Comparison of ENCODE assay signal across 8 cellular contexts in genomic region chr17:10729334-10730193, GRCh38. TPM values are rescaled to one million over a fixed set of nuclear protein-coding genes. Genes with fewer than 3 reads are reported as not detected.
DNase-seq lines count a peak whose midpoint lies in the region; ATAC-seq and TF ChIP-seq lines count a peak whose summit lies in the region.

TMEM220 (minus strand) TSS chr17:10730023; CDS start chr17:10729851, 172 bp downstream.

- POLR2A ChIA-PET in GM10248 (lab: Yijun Ruan, JAX) = no interaction called here
- POLR2A ChIA-PET in PC-3 (lab: Charles Lee; ENCODE audit: unreplicated experiment) = no interaction called here

- H3K4me1 ChIP-seq in PC-3 (ENCODE audit: insufficient read depth, low read length) (peaks cover 3% of the 10 kb centered on the region; the same call in 1 of the 2 replicates), osteoblast (ENCODE audit: insufficient read depth, low read length) (peaks cover 6% of the 10 kb centered on the region), upper lobe of left lung (peaks cover 0 to 8% (median 5%) of the 10 kb centered on the region in 4 donors)

- no peaks in the 10 kb centered on the region for H3K79me2 ChIP-seq in PC-3 (ENCODE audit: low read length)
- H3K79me2 ChIP-seq in osteoblast (ENCODE audit: insufficient read depth, low read length) = no peaks in the 10 kb centered on the region

- H3K4me2 ChIP-seq in PC-3 (ENCODE audit: low read length) = peak within 1 kb of the TSS; percentile 83
- peak within 1 kb of the TSS; percentile 74 for H3K4me2 ChIP-seq in osteoblast (ENCODE audit: insufficient read depth, low read length)

- 3 to 4% methylated on average over 37 to 48 of the region's 79 CpGs for WGBS in upper lobe of left lung, 2 donors

- H3K9me3 ChIP-seq in PC-3 (ENCODE audit: low read length) (no peaks in the 10 kb centered on the region), osteoblast (ENCODE audit: low read depth, low read length) (no peaks in the 10 kb centered on the region), upper lobe of left lung (no peaks in the 10 kb centered on the region)

- H3K4me3 ChIP-seq in HFF-Myc (replicated peaks; ENCODE audit: low read depth, low read length) (peak within 1 kb of the TSS; percentile 57), PC-3 (ENCODE audit: low read length) (peak within 1 kb of the TSS; percentile 70), osteoblast (ENCODE audit: insufficient read depth, low read length) (peak within 1 kb of the TSS; percentile 84), upper lobe of left lung (peak within 1 kb of the TSS; percentile 0 to 94 (median 76))

- CTCF ChIA-PET in GM10248 (lab: Yijun Ruan, JAX) = interaction anchor here (1.1 kb wide), 1 partner anchor 9 kb away, joined by 3 read pairs; no protein-coding TSS in a partner anchor
- CTCF ChIA-PET in PC-3 (lab: Charles Lee) = no interaction called here

- H3F3A ChIP-seq in PC-3 (ENCODE audit: low read length, unreplicated experiment) = no peaks in the 10 kb centered on the region

- H2AFZ ChIP-seq in PC-3 (ENCODE audit: low read length) (peak within 1 kb of the TSS; percentile 87), osteoblast (ENCODE audit: low read length) (peak within 1 kb of the TSS; percentile 91)

- intact Hi-C loops in PC-3 (cut with micrococcal nuclease) (loop anchor here (2.0 kb wide), 1 partner anchor 33 kb away; the partner anchor contains the start of genes ADPRM and SCO1), Right ventricle myocardium inferior (cut with DNase I) (loop anchor here (10.0 kb wide), 2 partner anchors 65 to 415 kb away; no protein-coding TSS in a partner anchor)

- DNase-seq in GM10248 (ENCODE audit: extremely low spot score) (peak; percentile 60), HFF-Myc (ENCODE audit: extremely low read depth, low read depth) (no peak), PC-3 (peak; percentile 60), Right ventricle myocardium inferior (ENCODE audit: missing footprints) (peak; percentile 90), osteoblast (ENCODE audit: insufficient read length, low spot score, missing footprints) (peak; percentile 91), upper lobe of left lung (peak; percentile 77 to 95), HT-29 (ENCODE audit: low spot score) (no peak)
- DNase-seq in activated naive CD8-positive, alpha-beta T cell treated with anti-CD3 and anti-CD28 coated beads, Interleukin-2, amount 50 U/mL, for 16 hours (ENCODE audit: low read depth, low spot score) = peak; percentile 12

- no peak for TF ChIP-seq EP300 in upper lobe of left lung (IDR thresholded peaks at IDR 0.05)

- ATAC-seq in PC-3 (peak; percentile 89), Right ventricle myocardium inferior (peak; percentile 98), upper lobe of left lung (ENCODE audit: low FRiP score in 2 of 2) (peak; percentile 94 to 97)

- H3K27ac ChIP-seq in PC-3 (ENCODE audit: low read length) (peak within 1 kb of the TSS; percentile 30; the same call in 1 of the 2 replicates), osteoblast (ENCODE audit: low read depth, low read length) (peak within 1 kb of the TSS; percentile 66), upper lobe of left lung (peak within 1 kb of the TSS; percentile 86 to 92 (median 89))

- H3K36me3 ChIP-seq in PC-3 (ENCODE audit: low read depth, low read length) (no peaks in the 10 kb centered on the region), osteoblast (ENCODE audit: insufficient read depth, low read length) (peaks cover 5% of the 10 kb centered on the region), upper lobe of left lung (no peaks in the 10 kb centered on the region)

- no peak for TF ChIP-seq CTCF in GM10248 (IDR thresholded peaks at IDR 0.05; ENCODE audit: control extremely low read depth, extremely low read depth, low read depth, missing control alignments)
- TF ChIP-seq CTCF in HFF-Myc (IDR thresholded peaks at IDR 0.05; ENCODE audit: low read depth, low read length, missing control alignments) = no peak
- TF ChIP-seq CTCF in PC-3 (conservative IDR thresholded peaks at IDR 0.05; ENCODE audit: low read depth, low read length) = no peak
- TF ChIP-seq CTCF in osteoblast (IDR thresholded peaks at IDR 0.05; ENCODE audit: extremely low read depth, low read depth, low read length) = no peak
- no peak for TF ChIP-seq CTCF in upper lobe of left lung (IDR thresholded peaks at IDR 0.05)

- H3K9ac ChIP-seq in PC-3 (ENCODE audit: low read length) = peak within 1 kb of the TSS; percentile 74

- no peaks in the 10 kb centered on the region for H4K20me1 ChIP-seq in PC-3 (ENCODE audit: low read length)
- H4K20me1 ChIP-seq in osteoblast (ENCODE audit: insufficient read depth, low read length) = no peaks in the 10 kb centered on the region

- H3K9me2 ChIP-seq in PC-3 (replicated peaks; ENCODE audit: low read length) = no peaks in the 10 kb centered on the region

- TF ChIP-seq POLR2A in upper lobe of left lung (IDR thresholded peaks at IDR 0.05) = peak in 3 of 4 donors; percentile 57 to 83 (median 61)

- no peaks in the 10 kb centered on the region for H3K27me3 ChIP-seq in PC-3 (ENCODE audit: low read length)
- H3K27me3 ChIP-seq in osteoblast (ENCODE audit: insufficient read depth, low read length) = no peaks in the 10 kb centered on the region
- no peaks in the 10 kb centered on the region for H3K27me3 ChIP-seq in upper lobe of left lung

- BruUV-seq in PC-3 (replicated peaks; lab: Mats Ljungman, UMichigan) = TSS peak; percentile 58

RNA-seq across cellular contexts. Expression of gene TMEM220, which starts in this region (rescaled TPM):
- total RNA-seq in PC-3 (2014; rRNA removed) (0.98 and 3.9 TPM in 2 replicates), Right ventricle myocardium inferior (9.8 TPM), osteoblast (3.2 and 3.3 TPM in 2 replicates), upper lobe of left lung (10 to 100 TPM in 2 of 6 donors, 1 to 10 TPM in 4; 1.4 to 16.6 (median 6.8) TPM)
- not detected in 2 replicates for total RNA-seq in HT-29 (2014; rRNA removed; shearing (Covaris generic))

Comparison
In these comparisons a context has a peak if more than half of its experiments do, and no peak if none do; other contexts are left out.
1. DNase-seq: peak in GM10248 (single experiment), PC-3 (single experiment), activated naive CD8-positive, alpha-beta T cell treated with anti-CD3 and anti-CD28 coated beads, Interleukin-2, amount 50 U/mL, for 16 hours (single experiment), Right ventricle myocardium inferior (single experiment), osteoblast (single experiment) and upper lobe of left lung (2 of 2); none in HFF-Myc (single experiment) and HT-29 (single experiment).
2. H3K27ac ChIP-seq: peak in every context shown above with its lines; median percentile 89 in upper lobe of left lung; 66 in osteoblast; 30 in PC-3.
3. Peak in every context shown above with its lines, with median percentiles within 50 percentile points of each other: H3K4me3 ChIP-seq and ATAC-seq.